ENCODE assay signal across 1 cellular context in the genomic region with DNA sequence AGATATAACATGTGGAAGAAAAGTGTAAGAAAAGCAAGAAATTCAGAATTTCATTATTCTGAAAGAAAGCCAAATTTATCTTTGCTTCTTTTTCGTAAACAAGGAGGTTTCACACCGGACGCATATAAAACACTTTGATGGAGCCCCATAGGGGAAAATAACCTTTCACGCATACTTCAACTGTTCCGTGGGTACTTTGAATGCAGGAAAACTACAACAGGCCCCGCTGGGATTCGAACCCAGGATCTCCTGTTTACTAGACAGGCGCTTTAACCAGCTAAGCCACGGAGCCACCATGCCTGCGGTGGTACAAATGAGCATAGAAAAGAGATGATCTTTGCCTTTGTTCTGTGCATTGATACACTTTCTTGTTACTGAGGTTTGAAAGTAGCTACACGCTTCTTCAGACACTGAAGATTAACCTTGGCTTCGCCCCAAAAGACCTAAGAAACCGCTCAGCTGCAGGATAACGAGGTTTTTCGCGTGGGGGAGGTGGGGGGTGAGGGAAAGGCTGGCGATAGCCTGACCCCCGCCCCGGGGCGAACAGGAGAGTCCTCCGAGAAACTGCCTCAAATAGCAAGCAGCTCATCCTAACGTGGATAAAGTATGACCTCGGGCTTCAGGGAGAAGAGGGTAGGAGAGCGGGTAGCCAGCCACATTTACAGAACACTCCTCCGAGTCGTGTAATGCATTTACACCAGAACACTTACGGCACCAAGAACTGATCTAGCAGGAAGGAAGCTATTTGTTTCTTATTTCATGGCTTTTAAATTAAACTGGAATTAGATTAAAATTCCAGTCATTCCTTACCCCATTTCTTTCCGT.
A peak's percentile ranks its signal among the peaks of the same experiment; 100 is the strongest.
TF ChIP-seq lines count a peak whose summit lies in the region.

No MANE protein-coding gene starts in this region.

TF ChIP-seq in HepG2, 621 proteins besides CTCF, POLR2A, EP300 and RAD21 (continued from another document and continues in another):
- TF ChIP-seq, protein P1, sequence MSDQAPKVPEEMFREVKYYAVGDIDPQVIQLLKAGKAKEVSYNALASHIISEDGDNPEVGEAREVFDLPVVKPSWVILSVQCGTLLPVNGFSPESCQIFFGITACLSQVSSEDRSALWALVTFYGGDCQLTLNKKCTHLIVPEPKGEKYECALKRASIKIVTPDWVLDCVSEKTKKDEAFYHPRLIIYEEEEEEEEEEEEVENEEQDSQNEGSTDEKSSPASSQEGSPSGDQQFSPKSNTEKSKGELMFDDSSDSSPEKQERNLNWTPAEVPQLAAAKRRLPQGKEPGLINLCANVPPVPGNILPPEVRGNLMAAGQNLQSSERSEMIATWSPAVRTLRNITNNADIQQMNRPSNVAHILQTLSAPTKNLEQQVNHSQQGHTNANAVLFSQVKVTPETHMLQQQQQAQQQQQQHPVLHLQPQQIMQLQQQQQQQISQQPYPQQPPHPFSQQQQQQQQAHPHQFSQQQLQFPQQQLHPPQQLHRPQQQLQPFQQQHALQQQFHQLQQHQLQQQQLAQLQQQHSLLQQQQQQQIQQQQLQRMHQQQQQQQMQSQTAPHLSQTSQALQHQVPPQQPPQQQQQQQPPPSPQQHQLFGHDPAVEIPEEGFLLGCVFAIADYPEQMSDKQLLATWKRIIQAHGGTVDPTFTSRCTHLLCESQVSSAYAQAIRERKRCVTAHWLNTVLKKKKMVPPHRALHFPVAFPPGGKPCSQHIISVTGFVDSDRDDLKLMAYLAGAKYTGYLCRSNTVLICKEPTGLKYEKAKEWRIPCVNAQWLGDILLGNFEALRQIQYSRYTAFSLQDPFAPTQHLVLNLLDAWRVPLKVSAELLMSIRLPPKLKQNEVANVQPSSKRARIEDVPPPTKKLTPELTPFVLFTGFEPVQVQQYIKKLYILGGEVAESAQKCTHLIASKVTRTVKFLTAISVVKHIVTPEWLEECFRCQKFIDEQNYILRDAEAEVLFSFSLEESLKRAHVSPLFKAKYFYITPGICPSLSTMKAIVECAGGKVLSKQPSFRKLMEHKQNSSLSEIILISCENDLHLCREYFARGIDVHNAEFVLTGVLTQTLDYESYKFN (CRISPR knock-in tag; conservative IDR thresholded peaks at IDR 0.05), result peak; percentile 33
- TF ChIP-seq ZNF709 (CRISPR knock-in tag; IDR thresholded peaks at IDR 0.05) (peak; percentile 67; the same call in 1 of the 2 replicates), GZF1 (CRISPR knock-in tag; IDR thresholded peaks at IDR 0.05) (no peak), ZNF431 (CRISPR knock-in tag; IDR thresholded peaks at IDR 0.05; ENCODE audit: borderline replicate concordance, low read depth) (no peak; the same call in 1 of the 2 replicates), ZNF20 (CRISPR knock-in tag; IDR thresholded peaks at IDR 0.05) (no peak), ZFP82 (CRISPR knock-in tag; IDR thresholded peaks at IDR 0.05; ENCODE audit: borderline replicate concordance) (0 out of 2 replicates have a peak, but pooled peaks have one; percentile 68), ZNF557 (CRISPR knock-in tag; IDR thresholded peaks at IDR 0.05) (peak; percentile 62; the same call in 1 of the 2 replicates), ZNF460 (CRISPR knock-in tag; IDR thresholded peaks at IDR 0.05; ENCODE audit: borderline replicate concordance) (peak; percentile 59; the same call in 1 of the 2 replicates), SCMH1 (CRISPR knock-in tag; IDR thresholded peaks at IDR 0.05; ENCODE audit: borderline replicate concordance) (no peak), ZNF564 (CRISPR knock-in tag; IDR thresholded peaks at IDR 0.05) (peak; percentile 51; the same call in 1 of the 2 replicates), DPF2 (CRISPR knock-in tag; IDR thresholded peaks at IDR 0.05; ENCODE audit: borderline replicate concordance, low read depth) (no peak), RFX5 (IDR thresholded peaks at IDR 0.05; ENCODE audit: low read depth, low read length) (no peak), RXRA (CRISPR knock-in tag; IDR thresholded peaks at IDR 0.05) (peak; percentile 42; the same call in 1 of the 2 replicates), NFRKB (IDR thresholded peaks at IDR 0.05) (no peak), ZMAT3 (CRISPR knock-in tag; conservative IDR thresholded peaks at IDR 0.05) (0 out of 2 replicates have a peak, but pooled peaks have one; percentile 38), HMG20A (CRISPR knock-in tag; IDR thresholded peaks at IDR 0.05; ENCODE audit: borderline replicate concordance) (peak; percentile 25; the same call in 1 of the 2 replicates), TGIF2 (CRISPR knock-in tag; IDR thresholded peaks at IDR 0.05) (peak; percentile 91), RBM22 (optimal IDR thresholded peaks at IDR 0.05; ENCODE audit: low read length) (peak; percentile 98), MIXL1 (CRISPR knock-in tag; IDR thresholded peaks at IDR 0.05) (peak; percentile 83), HOXA3 (CRISPR knock-in tag; IDR thresholded peaks at IDR 0.05) (peak; percentile 83), KMT2A (CRISPR knock-in tag; IDR thresholded peaks at IDR 0.05) (peak; percentile 65), SMAD1 (CRISPR knock-in tag; IDR thresholded peaks at IDR 0.05; ENCODE audit: borderline replicate concordance, low read depth) (no peak)
- TF ChIP-seq, protein P2, sequence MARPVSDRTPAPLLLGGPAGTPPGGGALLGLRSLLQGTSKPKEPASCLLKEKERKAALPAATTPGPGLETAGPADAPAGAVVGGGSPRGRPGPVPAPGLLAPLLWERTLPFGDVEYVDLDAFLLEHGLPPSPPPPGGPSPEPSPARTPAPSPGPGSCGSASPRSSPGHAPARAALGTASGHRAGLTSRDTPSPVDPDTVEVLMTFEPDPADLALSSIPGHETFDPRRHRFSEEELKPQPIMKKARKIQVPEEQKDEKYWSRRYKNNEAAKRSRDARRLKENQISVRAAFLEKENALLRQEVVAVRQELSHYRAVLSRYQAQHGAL (CRISPR knock-in tag; IDR thresholded peaks at IDR 0.05; ENCODE audit: not compliant biosample characterization), result peak; percentile 70
- TF ChIP-seq, protein P3, sequence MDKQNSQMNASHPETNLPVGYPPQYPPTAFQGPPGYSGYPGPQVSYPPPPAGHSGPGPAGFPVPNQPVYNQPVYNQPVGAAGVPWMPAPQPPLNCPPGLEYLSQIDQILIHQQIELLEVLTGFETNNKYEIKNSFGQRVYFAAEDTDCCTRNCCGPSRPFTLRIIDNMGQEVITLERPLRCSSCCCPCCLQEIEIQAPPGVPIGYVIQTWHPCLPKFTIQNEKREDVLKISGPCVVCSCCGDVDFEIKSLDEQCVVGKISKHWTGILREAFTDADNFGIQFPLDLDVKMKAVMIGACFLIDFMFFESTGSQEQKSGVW (CRISPR knock-in tag; IDR thresholded peaks at IDR 0.05; ENCODE audit: borderline replicate concordance), result no peak
- TF ChIP-seq, protein P4, sequence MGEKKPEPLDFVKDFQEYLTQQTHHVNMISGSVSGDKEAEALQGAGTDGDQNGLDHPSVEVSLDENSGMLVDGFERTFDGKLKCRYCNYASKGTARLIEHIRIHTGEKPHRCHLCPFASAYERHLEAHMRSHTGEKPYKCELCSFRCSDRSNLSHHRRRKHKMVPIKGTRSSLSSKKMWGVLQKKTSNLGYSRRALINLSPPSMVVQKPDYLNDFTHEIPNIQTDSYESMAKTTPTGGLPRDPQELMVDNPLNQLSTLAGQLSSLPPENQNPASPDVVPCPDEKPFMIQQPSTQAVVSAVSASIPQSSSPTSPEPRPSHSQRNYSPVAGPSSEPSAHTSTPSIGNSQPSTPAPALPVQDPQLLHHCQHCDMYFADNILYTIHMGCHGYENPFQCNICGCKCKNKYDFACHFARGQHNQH (CRISPR knock-in tag; IDR thresholded peaks at IDR 0.05), result peak; percentile 84; the same call in 1 of the 2 replicates
- TF ChIP-seq, protein P5, sequence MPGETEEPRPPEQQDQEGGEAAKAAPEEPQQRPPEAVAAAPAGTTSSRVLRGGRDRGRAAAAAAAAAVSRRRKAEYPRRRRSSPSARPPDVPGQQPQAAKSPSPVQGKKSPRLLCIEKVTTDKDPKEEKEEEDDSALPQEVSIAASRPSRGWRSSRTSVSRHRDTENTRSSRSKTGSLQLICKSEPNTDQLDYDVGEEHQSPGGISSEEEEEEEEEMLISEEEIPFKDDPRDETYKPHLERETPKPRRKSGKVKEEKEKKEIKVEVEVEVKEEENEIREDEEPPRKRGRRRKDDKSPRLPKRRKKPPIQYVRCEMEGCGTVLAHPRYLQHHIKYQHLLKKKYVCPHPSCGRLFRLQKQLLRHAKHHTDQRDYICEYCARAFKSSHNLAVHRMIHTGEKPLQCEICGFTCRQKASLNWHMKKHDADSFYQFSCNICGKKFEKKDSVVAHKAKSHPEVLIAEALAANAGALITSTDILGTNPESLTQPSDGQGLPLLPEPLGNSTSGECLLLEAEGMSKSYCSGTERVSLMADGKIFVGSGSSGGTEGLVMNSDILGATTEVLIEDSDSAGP (CRISPR knock-in tag; IDR thresholded peaks at IDR 0.05; ENCODE audit: borderline replicate concordance), result no peak; the same call in 1 of the 2 replicates
- TF ChIP-seq, protein P6, sequence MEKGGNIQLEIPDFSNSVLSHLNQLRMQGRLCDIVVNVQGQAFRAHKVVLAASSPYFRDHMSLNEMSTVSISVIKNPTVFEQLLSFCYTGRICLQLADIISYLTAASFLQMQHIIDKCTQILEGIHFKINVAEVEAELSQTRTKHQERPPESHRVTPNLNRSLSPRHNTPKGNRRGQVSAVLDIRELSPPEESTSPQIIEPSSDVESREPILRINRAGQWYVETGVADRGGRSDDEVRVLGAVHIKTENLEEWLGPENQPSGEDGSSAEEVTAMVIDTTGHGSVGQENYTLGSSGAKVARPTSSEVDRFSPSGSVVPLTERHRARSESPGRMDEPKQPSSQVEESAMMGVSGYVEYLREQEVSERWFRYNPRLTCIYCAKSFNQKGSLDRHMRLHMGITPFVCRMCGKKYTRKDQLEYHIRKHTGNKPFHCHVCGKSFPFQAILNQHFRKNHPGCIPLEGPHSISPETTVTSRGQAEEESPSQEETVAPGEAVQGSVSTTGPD (CRISPR knock-in tag; IDR thresholded peaks at IDR 0.05), result no peak
- TF ChIP-seq, protein P7, sequence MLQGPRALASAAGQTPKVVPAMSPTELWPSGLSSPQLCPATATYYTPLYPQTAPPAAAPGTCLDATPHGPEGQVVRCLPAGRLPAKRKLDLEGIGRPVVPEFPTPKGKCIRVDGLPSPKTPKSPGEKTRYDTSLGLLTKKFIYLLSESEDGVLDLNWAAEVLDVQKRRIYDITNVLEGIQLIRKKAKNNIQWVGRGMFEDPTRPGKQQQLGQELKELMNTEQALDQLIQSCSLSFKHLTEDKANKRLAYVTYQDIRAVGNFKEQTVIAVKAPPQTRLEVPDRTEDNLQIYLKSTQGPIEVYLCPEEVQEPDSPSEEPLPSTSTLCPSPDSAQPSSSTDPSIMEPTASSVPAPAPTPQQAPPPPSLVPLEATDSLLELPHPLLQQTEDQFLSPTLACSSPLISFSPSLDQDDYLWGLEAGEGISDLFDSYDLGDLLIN (CRISPR knock-in tag; IDR thresholded peaks at IDR 0.05; ENCODE audit: borderline replicate concordance), result no peak; the same call in 1 of the 2 replicates
- TF ChIP-seq, protein P8, sequence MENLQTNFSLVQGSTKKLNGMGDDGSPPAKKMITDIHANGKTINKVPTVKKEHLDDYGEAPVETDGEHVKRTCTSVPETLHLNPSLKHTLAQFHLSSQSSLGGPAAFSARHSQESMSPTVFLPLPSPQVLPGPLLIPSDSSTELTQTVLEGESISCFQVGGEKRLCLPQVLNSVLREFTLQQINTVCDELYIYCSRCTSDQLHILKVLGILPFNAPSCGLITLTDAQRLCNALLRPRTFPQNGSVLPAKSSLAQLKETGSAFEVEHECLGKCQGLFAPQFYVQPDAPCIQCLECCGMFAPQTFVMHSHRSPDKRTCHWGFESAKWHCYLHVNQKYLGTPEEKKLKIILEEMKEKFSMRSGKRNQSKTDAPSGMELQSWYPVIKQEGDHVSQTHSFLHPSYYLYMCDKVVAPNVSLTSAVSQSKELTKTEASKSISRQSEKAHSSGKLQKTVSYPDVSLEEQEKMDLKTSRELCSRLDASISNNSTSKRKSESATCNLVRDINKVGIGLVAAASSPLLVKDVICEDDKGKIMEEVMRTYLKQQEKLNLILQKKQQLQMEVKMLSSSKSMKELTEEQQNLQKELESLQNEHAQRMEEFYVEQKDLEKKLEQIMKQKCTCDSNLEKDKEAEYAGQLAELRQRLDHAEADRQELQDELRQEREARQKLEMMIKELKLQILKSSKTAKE (CRISPR knock-in tag; IDR thresholded peaks at IDR 0.05; ENCODE audit: borderline replicate concordance), result no peak
- TF ChIP-seq, protein P9, sequence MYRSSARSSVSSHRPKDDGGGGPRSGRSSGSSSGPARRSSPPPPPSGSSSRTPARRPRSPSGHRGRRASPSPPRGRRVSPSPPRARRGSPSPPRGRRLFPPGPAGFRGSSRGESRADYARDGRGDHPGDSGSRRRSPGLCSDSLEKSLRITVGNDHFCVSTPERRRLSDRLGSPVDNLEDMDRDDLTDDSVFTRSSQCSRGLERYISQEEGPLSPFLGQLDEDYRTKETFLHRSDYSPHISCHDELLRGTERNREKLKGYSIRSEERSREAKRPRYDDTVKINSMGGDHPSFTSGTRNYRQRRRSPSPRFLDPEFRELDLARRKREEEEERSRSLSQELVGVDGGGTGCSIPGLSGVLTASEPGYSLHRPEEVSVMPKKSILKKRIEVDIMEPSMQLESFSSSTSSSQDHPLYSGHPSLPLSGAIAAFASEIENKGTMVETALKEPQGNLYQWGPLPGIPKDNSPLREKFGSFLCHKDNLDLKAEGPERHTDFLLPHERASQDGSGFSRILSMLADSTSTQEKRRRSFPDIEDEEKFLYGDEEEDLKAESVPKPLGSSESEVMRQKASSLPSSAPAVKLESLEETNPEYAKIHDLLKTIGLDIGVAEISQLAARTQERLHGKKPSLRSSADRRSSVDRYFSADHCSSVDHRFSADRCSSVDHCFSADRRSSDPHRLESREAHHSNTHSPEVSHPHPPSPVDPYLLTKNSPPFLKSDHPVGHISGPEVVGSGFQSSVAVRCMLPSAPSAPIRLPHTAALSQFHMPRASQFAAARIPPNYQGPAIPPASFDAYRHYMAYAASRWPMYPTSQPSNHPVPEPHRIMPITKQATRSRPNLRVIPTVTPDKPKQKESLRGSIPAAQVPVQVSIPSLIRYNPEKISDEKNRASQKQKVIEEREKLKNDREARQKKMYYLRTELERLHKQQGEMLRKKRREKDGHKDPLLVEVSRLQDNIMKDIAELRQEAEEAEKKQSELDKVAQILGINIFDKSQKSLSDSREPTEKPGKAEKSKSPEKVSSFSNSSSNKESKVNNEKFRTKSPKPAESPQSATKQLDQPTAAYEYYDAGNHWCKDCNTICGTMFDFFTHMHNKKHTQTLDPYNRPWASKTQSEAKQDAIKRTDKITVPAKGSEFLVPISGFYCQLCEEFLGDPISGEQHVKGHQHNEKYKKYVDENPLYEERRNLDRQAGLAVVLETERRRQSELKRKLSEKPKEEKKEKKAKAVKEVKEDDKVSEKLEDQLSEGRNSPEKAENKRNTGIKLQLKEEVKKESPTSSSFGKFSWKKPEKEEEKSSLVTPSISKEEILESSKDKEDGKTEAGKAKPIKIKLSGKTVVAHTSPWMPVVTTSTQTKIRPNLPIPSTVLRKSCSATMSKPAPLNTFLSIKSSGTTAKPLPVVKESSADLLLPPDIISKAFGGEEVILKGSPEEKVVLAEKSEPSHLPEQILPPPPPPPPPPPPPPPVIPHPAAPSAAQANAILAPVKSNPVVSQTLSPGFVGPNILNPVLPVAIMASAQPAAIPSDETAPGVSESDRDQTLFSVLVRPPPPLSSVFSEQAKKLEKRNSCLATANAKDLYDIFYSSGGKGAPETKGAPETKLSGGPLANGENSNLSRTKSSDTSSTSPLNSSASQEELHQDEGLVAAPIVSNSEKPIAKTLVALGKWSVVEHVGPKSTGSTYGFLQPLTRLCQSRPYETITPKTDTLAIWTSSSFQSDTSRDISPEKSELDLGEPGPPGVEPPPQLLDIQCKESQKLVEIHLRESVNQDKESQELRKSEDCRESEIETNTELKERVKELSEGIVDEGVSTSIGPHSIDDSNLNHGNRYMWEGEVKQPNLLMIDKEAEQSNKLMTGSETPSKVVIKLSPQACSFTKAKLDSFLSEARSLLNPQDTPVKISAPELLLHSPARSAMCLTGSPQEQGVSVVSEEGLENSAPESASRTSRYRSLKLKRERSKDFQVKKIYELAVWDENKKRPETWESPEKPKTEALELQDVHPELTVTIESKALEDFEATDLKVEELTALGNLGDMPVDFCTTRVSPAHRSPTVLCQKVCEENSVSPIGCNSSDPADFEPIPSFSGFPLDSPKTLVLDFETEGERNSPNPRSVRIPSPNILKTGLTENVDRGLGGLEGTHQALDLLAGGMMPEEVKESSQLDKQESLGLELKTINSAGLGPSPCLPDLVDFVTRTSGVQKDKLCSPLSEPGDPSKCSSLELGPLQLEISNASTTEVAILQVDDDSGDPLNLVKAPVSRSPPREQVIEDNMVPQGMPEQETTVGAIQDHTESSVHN (CRISPR knock-in tag; IDR thresholded peaks at IDR 0.05), result no peak
